6 cellular contexts compared by ENCODE assay signal in genomic region chr11:133408936-133409335, GRCh38.
"Had no signal": no experiment of that assay in that cellular context is flagged by ENCODE, and none has a peak within 500 bp of the region (broad histone marks: within the 10 kb centered on the region; RNA-seq: fewer than 3 reads in every experiment).

No MANE protein-coding gene starts in this region.

- H3K4me3 ChIP-seq: GM23338, K562 had no signal

- H3K4me2 ChIP-seq: GM23338 had no signal

- H3K9me3 Mint-ChIP-seq: GM23338, H9 had no signal

- DNase-seq: H9, HCEC 1CT, IMR-90, KG1 had no signal

- H3K4me3 Mint-ChIP-seq: GM23338, H9 had no signal

- H3K27ac Mint-ChIP-seq: GM23338, H9 had no signal
